Comparison of ENCODE assay signal across 10 cellular contexts in the genomic region with DNA sequence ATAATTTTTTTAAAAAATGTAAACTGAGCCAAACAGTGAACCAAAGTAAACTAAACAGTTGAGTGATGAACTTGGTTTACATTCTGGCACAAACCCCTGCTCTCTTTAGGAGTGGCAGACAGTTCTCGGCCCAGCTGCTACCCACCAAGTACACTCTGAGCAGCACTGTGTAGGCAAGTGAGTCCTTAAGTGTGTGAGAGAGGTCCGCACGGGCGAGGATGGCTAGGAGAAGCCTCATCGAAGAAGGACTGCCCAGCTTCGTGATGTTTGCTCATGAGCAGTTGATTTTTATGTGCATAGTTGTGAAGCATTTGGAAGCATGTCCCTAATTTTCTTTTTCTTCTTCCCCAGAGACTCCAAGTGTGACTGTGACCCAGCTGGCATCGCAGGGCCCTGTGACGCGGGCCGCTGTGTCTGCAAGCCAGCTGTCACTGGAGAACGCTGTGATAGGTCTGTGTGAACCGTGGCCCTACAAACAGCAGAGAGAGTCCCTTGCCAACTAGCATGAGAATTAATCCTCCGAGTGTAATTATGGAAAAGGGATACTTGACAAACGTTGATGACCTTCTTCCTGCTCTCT. TPM values are rescaled to one million over a fixed set of nuclear protein-coding genes. Genes with fewer than 3 reads are reported as not detected.
DNase-seq lines count a peak whose midpoint lies in the region; ATAC-seq, FAIRE-seq and TF ChIP-seq lines count a peak whose summit lies in the region.
"Had no signal": no experiment of that assay in that cellular context is flagged by ENCODE, and none has a peak within 500 bp of the region (broad histone marks: within the 10 kb centered on the region; RNA-seq: fewer than 3 reads in every experiment).

No MANE protein-coding gene starts in this region.

- ATAC-seq in RWPE2 (ENCODE audit: low read depth): no peak
- no peak for ATAC-seq in activated T-cell treated with anti-CD3 and anti-CD28 coated beads, Interleukin-2, amount 50 U/mL, for 72 hours (replicated peaks in 1 of 2)

- H3K27me3 ChIP-seq in RWPE2 (ENCODE audit: insufficient read depth, poor library complexity, severe bottlenecking): no peaks in the 10 kb centered on the region
- H3K27me3 ChIP-seq in tibial artery: no peaks in the 10 kb centered on the region

- H3K4me1 Mint-ChIP-seq in HFFc6 (ENCODE audit: low read depth): peaks cover 47% of the 10 kb centered on the region
- peaks cover 33% of the 10 kb centered on the region for H3K4me1 Mint-ChIP-seq in activated T-cell treated with anti-CD3 and anti-CD28 coated beads, Interleukin-2, amount 50 U/mL, for 72 hours (ENCODE audit: low read depth)

- H3K36me3 Mint-ChIP-seq in HFFc6 (ENCODE audit: low read depth): no peaks in the 10 kb centered on the region
- H3K36me3 Mint-ChIP-seq in activated T-cell treated with anti-CD3 and anti-CD28 coated beads, Interleukin-2, amount 50 U/mL, for 72 hours (ENCODE audit: insufficient read depth in 2 of 2): no peaks in the 10 kb centered on the region
- H3K36me3 Mint-ChIP-seq: activated naive CD8-positive, alpha-beta T cell had no signal

- H3K27ac ChIP-seq in RWPE2 (ENCODE audit: poor library complexity, severe bottlenecking) (peak overlapping the region; percentile 40), kidney (ENCODE audit: low read depth in 2 of 2, low read length in 2 of 2) (no peak overlapping the region), tibial artery (peak overlapping the region; percentile 79 to 81)
- H3K27ac ChIP-seq: SK-N-MC had no signal

- FAIRE-seq in kidney (lab: Jason Lieb, UNC): no peak

- peak; percentile 49 for DNase-seq in NCI-H1436 (lab: John Stamatoyannopoulos, UW)
- no peak for DNase-seq in RWPE2 (ENCODE audit: low spot score)
- peak; percentile 88 for DNase-seq in kidney
- DNase-seq in tibial artery: peak; percentile 52 to 91
- no peak for DNase-seq in HFFc6
- DNase-seq in activated T-cell treated with anti-CD3 and anti-CD28 coated beads, Interleukin-2, amount 50 U/mL, for 72 hours: no peak
- DNase-seq in NCI-H2196 treated with DMSO at 0.1 percent for 48 hours (lab: John Stamatoyannopoulos, UW; ENCODE audit: unreplicated experiment): no peak
- DNase-seq: effector memory CD4-positive, alpha-beta T cell had no signal

- intact Hi-C loops in kidney (cut with DNase I) (no loop called here), tibial artery (cut with DNase I; ENCODE audit: low total_unique reads) (no loop called here)

- H3K36me3 ChIP-seq in RWPE2 (ENCODE audit: low read depth) (peaks cover 100% of the 10 kb centered on the region), kidney (ENCODE audit: control insufficient read depth in 1 of 2, insufficient read depth in 2 of 2, low read length in 2 of 2) (no peaks in the 10 kb centered on the region), tibial artery (no peaks in the 10 kb centered on the region)

- H3K9me3 Mint-ChIP-seq in HFFc6: no peaks in the 10 kb centered on the region
- H3K9me3 Mint-ChIP-seq in activated T-cell treated with anti-CD3 and anti-CD28 coated beads, Interleukin-2, amount 50 U/mL, for 72 hours: no peaks in the 10 kb centered on the region

- H3K4me3 ChIP-seq in RWPE2 (ENCODE audit: severe bottlenecking) (no peak overlapping the region), kidney (ENCODE audit: low read length in 2 of 2) (no peak overlapping the region), tibial artery (no peak overlapping the region)
- H3K4me3 ChIP-seq: SK-N-MC had no signal

- H3K4me1 ChIP-seq in RWPE2 (ENCODE audit: insufficient read depth, poor library complexity, severe bottlenecking) (no peaks in the 10 kb centered on the region), kidney (ENCODE audit: control insufficient read depth in 1 of 2, insufficient read depth in 1 of 2, low read depth in 1 of 2, low read length in 2 of 2) (peaks cover 0 to 7% of the 10 kb centered on the region in 2 donors), tibial artery (peaks cover 0 to 37% (median 28%) of the 10 kb centered on the region in 4 donors)

- TF ChIP-seq CTCF in RWPE2 (IDR thresholded peaks at IDR 0.05; ENCODE audit: poor library complexity, severe bottlenecking) (no peak), kidney (IDR thresholded peaks at IDR 0.05; ENCODE audit: borderline replicate concordance, extremely low read depth, insufficient read depth) (no peak), tibial artery (IDR thresholded peaks at IDR 0.05) (no peak), HFFc6 (IDR thresholded peaks at IDR 0.05) (no peak)

- H3K9me3 ChIP-seq in RWPE2 (ENCODE audit: severe bottlenecking): no peaks in the 10 kb centered on the region
- H3K9me3 ChIP-seq in kidney (ENCODE audit: control insufficient read depth in 1 of 2, low read length in 2 of 2): no peaks in the 10 kb centered on the region
- no peaks in the 10 kb centered on the region for H3K9me3 ChIP-seq in tibial artery

- no peak overlapping the region for H3K4me3 Mint-ChIP-seq in HFFc6
- no peak overlapping the region for H3K4me3 Mint-ChIP-seq in activated T-cell treated with anti-CD3 and anti-CD28 coated beads, Interleukin-2, amount 50 U/mL, for 72 hours
- H3K4me3 Mint-ChIP-seq: activated naive CD8-positive, alpha-beta T cell had no signal

- no peak overlapping the region for H3K9ac ChIP-seq in kidney (ENCODE audit: low read length in 2 of 2)

- no peak overlapping the region for H3K27ac Mint-ChIP-seq in HFFc6
- no peak overlapping the region for H3K27ac Mint-ChIP-seq in activated T-cell treated with anti-CD3 and anti-CD28 coated beads, Interleukin-2, amount 50 U/mL, for 72 hours

- H3K27me3 Mint-ChIP-seq in HFFc6 (ENCODE audit: insufficient read depth): peaks cover 1% of the 10 kb centered on the region; the same call in 1 of the 2 replicates
- H3K27me3 Mint-ChIP-seq in activated T-cell treated with anti-CD3 and anti-CD28 coated beads, Interleukin-2, amount 50 U/mL, for 72 hours (ENCODE audit: low read depth): peaks cover 9% of the 10 kb centered on the region

RNA-seq across cellular contexts. Expression of a gene that starts 32.1 kb away (rescaled TPM):
- 89.0 TPM for total RNA-seq in kidney
- 4.0 TPM for polyA plus RNA-seq in kidney (ENCODE audit: insufficient read depth, low read depth, low replicate concordance)
- total RNA-seq in HFFc6 (2021; fragmentation: NEBNext Ultra II Directional; extraction: Animal tissue kit (Norgen Biotek cat#: 25700)): 1 to 10 TPM; 1.5 to 2.3 (median 1.7) TPM
- total RNA-seq in activated T-cell treated with anti-CD3 and anti-CD28 coated beads, Interleukin-2, amount 50 U/mL, for 72 hours: 1 to 10 TPM in 1 of 2 donors, not detected in 1; 1.2 TPM

Comparison
In these comparisons a context has a peak if more than half of its experiments do, and no peak if none do; other contexts are left out.
1. DNase-seq: peak in NCI-H1436 (single experiment), kidney (single experiment) and tibial artery (2 of 2); none in RWPE2 (single experiment), HFFc6 (single experiment), activated T-cell treated with anti-CD3 and anti-CD28 coated beads, Interleukin-2, amount 50 U/mL, for 72 hours (0 of 2) and NCI-H2196 treated with DMSO at 0.1 percent for 48 hours (single experiment).
2. H3K27ac ChIP-seq: peak in RWPE2 (single experiment) and tibial artery (2 of 2); none in kidney (0 of 2).
3. RNA of a gene that starts 32.1 kb away (total RNA-seq): 89.0 TPM in kidney (single experiment); 1.5 to 2.3 TPM in HFFc6 and 1.2 TPM in activated T-cell treated with anti-CD3 and anti-CD28 coated beads, Interleukin-2, amount 50 U/mL, for 72 hours; every median in the first group is over 10 times any median in the second.